8 cellular contexts compared by ENCODE assay signal in genomic region chr2:101113441-101114267, GRCh38. TPM values are rescaled to one million over a fixed set of nuclear protein-coding genes. Genes with fewer than 3 reads are reported as not detected.
A peak's percentile ranks its signal among the peaks of the same experiment; 100 is the strongest.
DNase-seq lines count a peak whose midpoint lies in the region; ATAC-seq, FAIRE-seq and TF ChIP-seq lines count a peak whose summit lies in the region.

No MANE protein-coding gene starts in this region.

- H3K9me3 ChIP-seq in HEK293 (ENCODE audit: control insufficient read depth, insufficient read depth, low read depth, low read length): no peaks in the 10 kb centered on the region
- H3K9me3 ChIP-seq in esophagus (ENCODE audit: control insufficient read depth in 2 of 2, insufficient read depth in 1 of 2, low read depth in 1 of 2, low read length in 1 of 2): no peaks in the 10 kb centered on the region
- H3K9me3 ChIP-seq in sigmoid colon: no peaks in the 10 kb centered on the region
- no peaks in the 10 kb centered on the region for H3K9me3 ChIP-seq in spleen

- H3K27me3 ChIP-seq in esophagus (ENCODE audit: control insufficient read depth in 1 of 2, insufficient read depth in 2 of 2, low read length in 2 of 2) (no peaks in the 10 kb centered on the region), sigmoid colon (no peaks in the 10 kb centered on the region), spleen (replicated peaks in 1 of 7) (no peaks in the 10 kb centered on the region)

- WGBS in esophagus, 2 donors: 19 to 21% methylated on average over 10 of the region's 10 CpGs
- 7 to 44% methylated on average over 10 of the region's 10 CpGs for WGBS in sigmoid colon, 2 donors
- 48 to 70% (median 57%) methylated on average over 10 of the region's 10 CpGs for WGBS in spleen, 5 donors

- ATAC-seq in HG02642 (IDR thresholded peaks at IDR 0.05; ENCODE audit: poor library complexity, unreplicated experiment): no peak

- POLR2A ChIA-PET in HEK293 (lab: Yijun Ruan, JAX): interaction anchor here (0.7 to 1.3 kb wide), 3 partner anchors 9 to 50 kb away, joined by 3 to 12 read pairs (median 4); partner anchors contain the start of gene TBC1D8

- H3K36me3 ChIP-seq in HEK293 (ENCODE audit: control insufficient read depth in 2 of 2, insufficient read depth in 1 of 2, low read length in 2 of 2) (no peaks in the 10 kb centered on the region), esophagus (ENCODE audit: control insufficient read depth in 2 of 2, insufficient read depth in 2 of 2, low read length in 1 of 2) (no peaks in the 10 kb centered on the region), sigmoid colon (no peaks in the 10 kb centered on the region), spleen (no peaks in the 10 kb centered on the region)

- H3K4me3 ChIP-seq in HEK293 (ENCODE audit: low read depth, low read length) (peak overlapping the region; percentile 7; the same call in 1 of the 2 replicates), esophagus (ENCODE audit: low read depth in 1 of 2, low read length in 2 of 2) (no peak overlapping the region), sigmoid colon (no peak overlapping the region), spleen (no peak overlapping the region)

- DNase-seq in NCI-H526 treated with DMSO at 0.1 percent for 48 hours (lab: John Stamatoyannopoulos, UW) (peak; percentile 88), sigmoid colon (no peak), C1 segment of cervical spinal cord (lab: John Stamatoyannopoulos, UW) (no peak), frontal cortex (ENCODE audit: low spot score in 2 of 2) (no peak), spleen (no peak)

- peak overlapping the region; percentile 71 for H3K27ac ChIP-seq in HEK293 (ENCODE audit: extremely low read depth, low read depth, low read length)
- peak overlapping the region; percentile 75 to 76 for H3K27ac ChIP-seq in esophagus (ENCODE audit: low read depth in 2 of 2, low read length in 1 of 2)
- H3K27ac ChIP-seq in sigmoid colon: peak overlapping the region in 3 of 4 donors; percentile 15 to 59 (median 48)
- peak overlapping the region in 4 of 8 donors; percentile 23 to 76 (median 75) for H3K27ac ChIP-seq in spleen

- intact Hi-C loops in sigmoid colon (cut with DNase I) (loop anchor here (5.0 kb wide), 1 partner anchor 39 kb away; the partner anchor contains the start of gene TBC1D8), spleen (cut with DNase I; ENCODE audit: low total_unique reads) (no loop called here)

- H3K4me1 ChIP-seq in HEK293 (ENCODE audit: control insufficient read depth, insufficient read depth, low read length) (peaks cover 34% of the 10 kb centered on the region), esophagus (ENCODE audit: control insufficient read depth in 2 of 2, insufficient read depth in 2 of 2, low read length in 1 of 2) (peaks cover 8 to 28% of the 10 kb centered on the region in 2 donors), sigmoid colon (peaks cover 0 to 54% (median 45%) of the 10 kb centered on the region in 4 donors), spleen (peaks cover 0 to 78% (median 21%) of the 10 kb centered on the region in 6 donors)

- no peak for TF ChIP-seq EP300 in sigmoid colon (IDR thresholded peaks at IDR 0.05)

- CTCF ChIA-PET in HEK293 (lab: Yijun Ruan, JAX): no interaction called here

- TF ChIP-seq CTCF in HEK293 (tag by site-specific recombination; IDR thresholded peaks at IDR 0.05) (no peak), sigmoid colon (IDR thresholded peaks at IDR 0.05) (no peak), spleen (IDR thresholded peaks at IDR 0.05 in 8 of 11, conservative IDR thresholded peaks at IDR 0.05 in 3 of 11) (no peak)

- no peak for TF ChIP-seq POLR2A in sigmoid colon (IDR thresholded peaks at IDR 0.05)
- no peak for TF ChIP-seq POLR2A in spleen (IDR thresholded peaks at IDR 0.05)

- no peak for FAIRE-seq in frontal cortex (lab: Jason Lieb, UNC)

TF ChIP-seq in HEK293, 187 proteins besides CTCF, POLR2A, EP300 and RAD21 (continues in another document):
- TF ChIP-seq ZNF2 (tag by site-specific recombination; IDR thresholded peaks at IDR 0.05) (0 out of 2 replicates have a peak, but pooled peaks have one; percentile 27), SP7 (tag by site-specific recombination; IDR thresholded peaks at IDR 0.05) (peak; percentile 66), PRDM4 (tag by site-specific recombination; IDR thresholded peaks at IDR 0.05) (peak; percentile 41; the same call in 1 of the 2 replicates), ZNF366 (tag by site-specific recombination; conservative IDR thresholded peaks at IDR 0.05) (peak; percentile 47; the same call in 1 of the 2 replicates), TRIM28 (IDR thresholded peaks at IDR 0.05; ENCODE audit: borderline replicate concordance, low read length) (peak; percentile 89), ZBTB6 (tag by site-specific recombination; IDR thresholded peaks at IDR 0.05) (no peak), ZSCAN30 (tag by site-specific recombination; IDR thresholded peaks at IDR 0.05) (peak; percentile 37; the same call in 1 of the 2 replicates), GLIS1 (tag by site-specific recombination; IDR thresholded peaks at IDR 0.05) (peak; percentile 29), ZNF561 (tag by site-specific recombination; IDR thresholded peaks at IDR 0.05; ENCODE audit: borderline replicate concordance) (0 out of 2 replicates have a peak, but pooled peaks have one; percentile 57), ZNF555 (tag by site-specific recombination; conservative IDR thresholded peaks at IDR 0.05) (no peak), GFI1B (tag by site-specific recombination; IDR thresholded peaks at IDR 0.05) (peak; percentile 93), OSR2 (tag by site-specific recombination; IDR thresholded peaks at IDR 0.05) (peak; percentile 91), TCF7L2 (IDR thresholded peaks at IDR 0.05; ENCODE audit: borderline replicate concordance, low read depth, low read length) (0 out of 2 replicates have a peak, but pooled peaks have one; percentile 50), ZNF629 (tag by site-specific recombination; IDR thresholded peaks at IDR 0.05) (0 out of 2 replicates have a peak, but pooled peaks have one; percentile 43), ZBTB17 (tag by site-specific recombination; IDR thresholded peaks at IDR 0.05) (peak; percentile 58; the same call in 1 of the 2 replicates), FEZF1 (tag by site-specific recombination; IDR thresholded peaks at IDR 0.05) (peak; percentile 49; the same call in 1 of the 2 replicates)
- TF ChIP-seq, protein P1, sequence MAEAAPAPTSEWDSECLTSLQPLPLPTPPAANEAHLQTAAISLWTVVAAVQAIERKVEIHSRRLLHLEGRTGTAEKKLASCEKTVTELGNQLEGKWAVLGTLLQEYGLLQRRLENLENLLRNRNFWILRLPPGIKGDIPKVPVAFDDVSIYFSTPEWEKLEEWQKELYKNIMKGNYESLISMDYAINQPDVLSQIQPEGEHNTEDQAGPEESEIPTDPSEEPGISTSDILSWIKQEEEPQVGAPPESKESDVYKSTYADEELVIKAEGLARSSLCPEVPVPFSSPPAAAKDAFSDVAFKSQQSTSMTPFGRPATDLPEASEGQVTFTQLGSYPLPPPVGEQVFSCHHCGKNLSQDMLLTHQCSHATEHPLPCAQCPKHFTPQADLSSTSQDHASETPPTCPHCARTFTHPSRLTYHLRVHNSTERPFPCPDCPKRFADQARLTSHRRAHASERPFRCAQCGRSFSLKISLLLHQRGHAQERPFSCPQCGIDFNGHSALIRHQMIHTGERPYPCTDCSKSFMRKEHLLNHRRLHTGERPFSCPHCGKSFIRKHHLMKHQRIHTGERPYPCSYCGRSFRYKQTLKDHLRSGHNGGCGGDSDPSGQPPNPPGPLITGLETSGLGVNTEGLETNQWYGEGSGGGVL (tag by site-specific recombination; IDR thresholded peaks at IDR 0.05): no peak
- TF ChIP-seq, protein P2, sequence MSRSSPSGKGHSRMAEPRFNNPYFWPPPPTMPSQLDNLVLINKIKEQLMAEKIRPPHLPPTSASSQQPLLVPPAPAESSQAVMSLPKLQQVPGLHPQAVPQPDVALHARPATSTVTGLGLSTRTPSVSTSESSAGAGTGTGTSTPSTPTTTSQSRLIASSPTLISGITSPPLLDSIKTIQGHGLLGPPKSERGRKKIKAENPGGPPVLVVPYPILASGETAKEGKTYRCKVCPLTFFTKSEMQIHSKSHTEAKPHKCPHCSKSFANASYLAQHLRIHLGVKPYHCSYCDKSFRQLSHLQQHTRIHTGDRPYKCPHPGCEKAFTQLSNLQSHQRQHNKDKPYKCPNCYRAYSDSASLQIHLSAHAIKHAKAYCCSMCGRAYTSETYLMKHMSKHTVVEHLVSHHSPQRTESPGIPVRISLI (tag by site-specific recombination; IDR thresholded peaks at IDR 0.05): 0 out of 2 replicates have a peak, but pooled peaks have one; percentile 80

RNA-seq across cellular contexts. Expression of gene TBC1D8, which starts 37.5 kb away (rescaled TPM):
- polyA plus RNA-seq in esophagus (10 to 100 TPM; 13.3 to 19.4 TPM), sigmoid colon (10 to 100 TPM in 1 of 3 donors, 1 to 10 TPM in 2; 3.0 to 15.7 (median 6.2) TPM), spleen (10 to 100 TPM in 2 of 3 donors, 1 to 10 TPM in 1; 7.2 to 10.1 (median 10.1) TPM)
- total RNA-seq in sigmoid colon (10 to 100 TPM; 12.8 to 24.1 (median 17.0) TPM), frontal cortex (6.1 TPM), spleen (100 to 1,000 TPM in 1 of 7 donors, 10 to 100 TPM in 6; 23.8 to 104 (median 54.5) TPM)
